In the genomic region with DNA sequence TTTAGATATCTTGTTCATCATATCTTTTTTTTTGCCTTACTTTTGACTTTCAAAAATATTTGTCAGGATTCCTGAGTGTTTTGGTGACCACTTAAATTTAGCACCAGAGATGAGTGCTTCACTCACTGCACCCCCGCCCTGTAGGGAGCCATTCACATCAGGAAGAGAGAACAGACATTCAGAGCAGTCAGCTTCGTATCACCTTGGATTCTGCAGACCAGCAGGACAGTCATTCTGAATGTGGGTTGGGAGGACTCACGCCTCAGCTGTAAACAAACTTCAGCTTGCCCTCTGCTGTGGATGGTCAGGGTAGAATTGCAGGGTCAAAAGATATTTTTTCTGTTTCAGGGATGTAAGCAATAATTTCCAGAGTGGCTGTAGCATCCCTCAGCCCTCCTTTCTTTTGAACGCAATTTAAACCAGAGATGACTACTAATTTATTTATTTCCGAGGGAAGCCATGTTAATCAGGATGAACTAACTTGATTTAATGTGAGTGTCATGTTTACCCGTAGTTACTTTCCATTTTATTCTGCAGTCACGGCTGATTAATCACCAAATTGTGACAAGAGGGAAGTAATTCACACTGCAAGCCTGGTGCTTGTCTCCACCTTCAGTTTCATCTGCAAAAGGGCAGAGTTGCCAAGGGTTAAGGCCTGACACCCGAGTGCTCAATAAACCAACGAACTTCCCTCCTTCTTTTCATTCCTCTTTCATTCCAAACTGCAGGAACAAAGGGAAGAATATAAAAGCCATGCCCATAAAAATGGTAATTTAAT, we compare ENCODE assay signal across 11 cellular contexts.
DNase-seq lines count a peak whose midpoint lies in the region; ATAC-seq and TF ChIP-seq lines count a peak whose summit lies in the region.
"Had no signal": no experiment of that assay in that cellular context is flagged by ENCODE, and none has a peak within 500 bp of the region (broad histone marks: within the 10 kb centered on the region; RNA-seq: fewer than 3 reads in every experiment).

No MANE protein-coding gene starts in this region.

- TF ChIP-seq CTCF in activated B cell treated with CpG ODN at 0.5 μM for 24 hours (IDR thresholded peaks at IDR 0.05): no peak

- no peak overlapping the region for H3K4me3 Mint-ChIP-seq in activated B cell treated with CpG ODN at 0.5 μM for 24 hours
- H3K4me3 Mint-ChIP-seq: activated T-cell treated with anti-CD3 and anti-CD28 coated beads, Interleukin-2, amount 50 U/mL, for 4 hours had no signal

- intact Hi-C loops in activated B cell treated with CpG ODN at 0.5 μM for 24 hours (cut with micrococcal nuclease): no loop called here
- intact Hi-C loops in Right ventricle myocardium inferior (cut with DNase I): no loop called here

- no peak overlapping the region for H3K27ac Mint-ChIP-seq in activated B cell treated with CpG ODN at 0.5 μM for 24 hours

- POLR2A ChIA-PET in activated B cell treated with CpG ODN at 0.5 μM for 24 hours (lab: Charles Lee): no interaction called here

- H3K4me3 ChIP-seq in H7 (ENCODE audit: insufficient read depth, low read depth, low read length): no peak overlapping the region

- CTCF ChIA-PET in activated B cell treated with CpG ODN at 0.5 μM for 24 hours (lab: Charles Lee): interaction anchor here (2.0 kb wide), 1 partner anchor 180 kb away, joined by 5 read pairs; no protein-coding TSS in a partner anchor

- ATAC-seq in GM18511 (IDR thresholded peaks at IDR 0.05; ENCODE audit: unreplicated experiment) (peak; percentile 91), GM21390 (IDR thresholded peaks at IDR 0.05; ENCODE audit: unreplicated experiment) (peak; percentile 85), HG03159 (IDR thresholded peaks at IDR 0.05; ENCODE audit: unreplicated experiment) (peak; percentile 88), activated B cell treated with CpG ODN at 0.5 μM for 24 hours (ENCODE audit: low read depth) (peak; percentile 21), Right ventricle myocardium inferior (no peak)
- ATAC-seq: activated T-cell treated with anti-CD3 and anti-CD28 coated beads, Interleukin-2, amount 50 U/mL, for 4 hours had no signal

- H3K9me3 Mint-ChIP-seq in activated B cell treated with CpG ODN at 0.5 μM for 24 hours: no peaks in the 10 kb centered on the region
- H3K9me3 Mint-ChIP-seq: activated T-cell treated with anti-CD3 and anti-CD28 coated beads, Interleukin-2, amount 50 U/mL, for 4 hours had no signal

- H3K27me3 ChIP-seq in H7 (ENCODE audit: control insufficient read depth, insufficient read depth, low read length): no peaks in the 10 kb centered on the region

- DNase-seq in activated B cell treated with CpG ODN at 0.5 μM for 24 hours (no peak), H7 (no peak), Right ventricle myocardium inferior (ENCODE audit: missing footprints) (no peak)
- no peak for DNase-seq in activated CD4-positive, alpha-beta T cell treated with anti-CD3 and anti-CD28 coated beads for 4 hours
- no peak for DNase-seq in stimulated activated naive CD4-positive, alpha-beta T cell treated with Interleukin-2 at 50 U/mL for 16 hours (lab: John Stamatoyannopoulos, UW)
- DNase-seq: activated T-cell treated with anti-CD3 and anti-CD28 coated beads, Interleukin-2, amount 50 U/mL, for 4 hours; NCI-H1092; stimulated activated CD4-positive, alpha-beta T cell treated with anti-CD3 and anti-CD28 coated beads, Interleukin-4, amount 100 ng/mL, for 24 hours had no signal

- H3K27me3 Mint-ChIP-seq in activated B cell treated with CpG ODN at 0.5 μM for 24 hours: peaks cover 21% of the 10 kb centered on the region

- H3K36me3 ChIP-seq in H7 (replicated peaks; ENCODE audit: control insufficient read depth, insufficient read depth, low read length): no peaks in the 10 kb centered on the region

- peaks cover 11% of the 10 kb centered on the region for H3K4me1 Mint-ChIP-seq in activated B cell treated with CpG ODN at 0.5 μM for 24 hours

- no peaks in the 10 kb centered on the region for H3K36me3 Mint-ChIP-seq in activated B cell treated with CpG ODN at 0.5 μM for 24 hours (ENCODE audit: low read depth)
